11 cellular contexts compared by ENCODE assay signal in genomic region chr1:66954208-66954607, GRCh38. TPM values are rescaled to one million over a fixed set of nuclear protein-coding genes. Genes with fewer than 3 reads are reported as not detected.
DNase-seq lines count a peak whose midpoint lies in the region; ATAC-seq, FAIRE-seq and TF ChIP-seq lines count a peak whose summit lies in the region.
"Had no signal": no experiment of that assay in that cellular context is flagged by ENCODE, and none has a peak within 500 bp of the region (broad histone marks: within the 10 kb centered on the region; RNA-seq: fewer than 3 reads in every experiment).

No MANE protein-coding gene starts in this region.

- no peak for TF ChIP-seq CTCF in endothelial cell of umbilical vein (IDR thresholded peaks at IDR 0.05; ENCODE audit: extremely low read depth in 1 of 2, insufficient read depth in 1 of 2, low read depth in 1 of 2, low read length in 2 of 2)
- TF ChIP-seq CTCF in dorsolateral prefrontal cortex (IDR thresholded peaks at IDR 0.05 in 54 of 56, conservative IDR thresholded peaks at IDR 0.05 in 2 of 56; ENCODE audit: low read depth in 1 of 56, partially characterized antibody in 56 of 56) = no peak

- TF ChIP-seq POLR2A in endothelial cell of umbilical vein (IDR thresholded peaks at IDR 0.05; ENCODE audit: low read depth, low read length) = no peak

- no peaks in the 10 kb centered on the region for H3K9me3 ChIP-seq in endothelial cell of umbilical vein (replicated peaks; ENCODE audit: control insufficient read depth, insufficient read depth, low read length)
- H3K9me3 ChIP-seq: left lung had no signal

- no peaks in the 10 kb centered on the region for H3K9me1 ChIP-seq in endothelial cell of umbilical vein (replicated peaks; ENCODE audit: control insufficient read depth, extremely low read depth, insufficient read depth, low read length)

- ATAC-seq in GM18868 (IDR thresholded peaks at IDR 0.05; ENCODE audit: unreplicated experiment) = peak; percentile 46
- ATAC-seq in GM21526 (IDR thresholded peaks at IDR 0.05; ENCODE audit: low FRiP score, unreplicated experiment) = peak; percentile 48
- peak; percentile 82 for ATAC-seq in HG03108 (IDR thresholded peaks at IDR 0.05; ENCODE audit: unreplicated experiment)
- ATAC-seq: left lung, PC-3 had no signal

- dilution Hi-C loops in endothelial cell of umbilical vein (cut with MboI; ENCODE audit: extremely low pct_ligation_motif_present, low sequenced_read_pairs) = no loop called here

- no peak overlapping the region for H2AFZ ChIP-seq in endothelial cell of umbilical vein (ENCODE audit: low read depth, low read length)

- peaks cover 57% of the 10 kb centered on the region for H3K79me2 ChIP-seq in endothelial cell of umbilical vein (ENCODE audit: control insufficient read depth, insufficient read depth, low read length)

- no peak overlapping the region for H3K4me2 ChIP-seq in endothelial cell of umbilical vein (ENCODE audit: insufficient read depth, low read length)

- H3K9ac ChIP-seq in endothelial cell of umbilical vein (replicated peaks; ENCODE audit: extremely low read depth, insufficient read depth, low read length) = no peak overlapping the region

- peaks cover 3 to 16% of the 10 kb centered on the region in 2 experiments for H3K36me3 ChIP-seq in endothelial cell of umbilical vein (ENCODE audit: control insufficient read depth in 2 of 2, extremely low read depth in 1 of 2, insufficient read depth in 2 of 2, low read length in 2 of 2)

- POLR2A ChIA-PET in endothelial cell of umbilical vein (lab: Charles Lee) = no interaction called here

- no TSS peak for BruUV-seq in endothelial cell of umbilical vein (replicated peaks; lab: Mats Ljungman, UMichigan)

- H3K27ac ChIP-seq in endothelial cell of umbilical vein (ENCODE audit: insufficient read depth, low read depth, low read length) (peak overlapping the region; percentile 27), dorsolateral prefrontal cortex (no peak overlapping the region)
- H3K27ac ChIP-seq: left lung, WERI-Rb-1 had no signal

- H4K20me1 ChIP-seq in endothelial cell of umbilical vein (replicated peaks; ENCODE audit: control insufficient read depth, extremely low read depth, insufficient read depth, low read length) = peaks cover 10% of the 10 kb centered on the region

- CTCF ChIA-PET in endothelial cell of umbilical vein (lab: Charles Lee) = interaction anchor here (1.7 kb wide), 1 partner anchor 10 kb away, joined by 5 read pairs; no protein-coding TSS in a partner anchor

- H3K27me3 ChIP-seq in endothelial cell of umbilical vein (ENCODE audit: control insufficient read depth in 2 of 2, insufficient read depth in 2 of 2, low read length in 2 of 2) = no peaks in the 10 kb centered on the region
- H3K27me3 ChIP-seq in dorsolateral prefrontal cortex = no peaks in the 10 kb centered on the region
- H3K27me3 ChIP-seq: left lung had no signal

- peaks cover 12% of the 10 kb centered on the region for H3K4me1 ChIP-seq in endothelial cell of umbilical vein (ENCODE audit: control insufficient read depth, extremely low read depth, insufficient read depth, low read length)
- H3K4me1 ChIP-seq: left lung had no signal

- intact Hi-C loops in endothelial cell of umbilical vein (cut with micrococcal nuclease) = loop anchor here (2.0 kb wide), 1 partner anchor 23 kb away; no protein-coding TSS in a partner anchor
- intact Hi-C loops in dorsolateral prefrontal cortex (cut with DNase I) = no loop called here

- no peak for FAIRE-seq in endothelial cell of umbilical vein (lab: Jason Lieb, UNC)

- DNase-seq in endothelial cell of umbilical vein (ENCODE audit: low read depth, low spot score) (no peak), dorsolateral prefrontal cortex (no peak), GM19238 (ENCODE audit: insufficient read length, low spot score) (no peak)
- DNase-seq in activated CD4-positive, alpha-beta T cell treated with anti-CD3 and anti-CD28 coated beads for 4 hours = no peak
- DNase-seq: left lung, NCI-H1092 treated with DMSO at 0.1 percent for 48 hours, PC-3, WERI-Rb-1 had no signal

- H3K4me3 ChIP-seq in endothelial cell of umbilical vein (replicated peaks in 1 of 3; ENCODE audit: insufficient read depth in 1 of 3, low read depth in 1 of 3, low read length in 3 of 3) = no peak overlapping the region
- H3K4me3 ChIP-seq in dorsolateral prefrontal cortex = no peak overlapping the region
- H3K4me3 ChIP-seq: left lung had no signal

TF ChIP-seq in endothelial cell of umbilical vein, 7 proteins besides CTCF, POLR2A, EP300 and RAD21:
- no peak for TF ChIP-seq EZH2 (IDR thresholded peaks at IDR 0.05; ENCODE audit: borderline replicate concordance, low read depth, low read length, severe bottlenecking)
- TF ChIP-seq MAX (IDR thresholded peaks at IDR 0.05; ENCODE audit: insufficient read depth, insufficient read length) = no peak
- TF ChIP-seq FOS (IDR thresholded peaks at IDR 0.05; ENCODE audit: borderline replicate concordance, insufficient read depth, low read length) = no peak
- no peak for TF ChIP-seq POLR2AphosphoS5 (IDR thresholded peaks at IDR 0.05; ENCODE audit: insufficient read depth, low read depth, low read length)
- TF ChIP-seq JUN (IDR thresholded peaks at IDR 0.05; ENCODE audit: borderline replicate concordance, insufficient read depth, insufficient read length, low read depth) = no peak
- TF ChIP-seq GATA2 (IDR thresholded peaks at IDR 0.05; ENCODE audit: insufficient read depth, insufficient read length, low read depth, low read length) = no peak
- no peak for TF ChIP-seq MYC (IDR thresholded peaks at IDR 0.05; ENCODE audit: low read depth, low read length)

RNA-seq across cellular contexts. Expression of gene MIER1, which starts 29.4 kb away (rescaled TPM):
- total RNA-seq in endothelial cell of umbilical vein = 36.8 and 38.5 TPM in 2 replicates
- 5.5 and 7.3 TPM in 2 replicates for polyA plus RNA-seq in endothelial cell of umbilical vein
- 8.9 and 10.0 TPM in 2 replicates for polyA plus RNA-seq in endothelial cell of umbilical vein (2011; cell fraction: cytosol; rRNA removed)
- 15.3 and 21.9 TPM in 2 replicates for polyA plus RNA-seq in endothelial cell of umbilical vein (2011; cell fraction: nucleus; rRNA removed)
- polyA plus RNA-seq in endothelial cell of umbilical vein (2012) = 19.8 and 25.9 TPM in 2 replicates
- polyA minus RNA-seq in endothelial cell of umbilical vein = 23.9 and 24.9 TPM in 2 replicates
- polyA minus RNA-seq in endothelial cell of umbilical vein (2011; cell fraction: cytosol; rRNA and poly(A)+ RNA removed) = 23.9 TPM
- polyA minus RNA-seq in endothelial cell of umbilical vein (2011; cell fraction: nucleus; rRNA and poly(A)+ RNA removed) = 64.4 and 88.3 TPM in 2 replicates
- 10 to 100 TPM; 25.1 to 40.5 (median 32.1) TPM for total RNA-seq in dorsolateral prefrontal cortex

RNA-seq across cellular contexts. Expression of gene DNAI4, which starts 29.6 kb away (rescaled TPM):
- 3.3 and 4.8 TPM in 2 replicates for total RNA-seq in endothelial cell of umbilical vein
- 0.46 and 0.51 TPM in 2 replicates for polyA plus RNA-seq in endothelial cell of umbilical vein
- 0.71 and 0.86 TPM in 2 replicates for polyA plus RNA-seq in endothelial cell of umbilical vein (2011; cell fraction: cytosol; rRNA removed)
- 0.62 and 1.7 TPM in 2 replicates for polyA plus RNA-seq in endothelial cell of umbilical vein (2011; cell fraction: nucleus; rRNA removed)
- 0.38 and 5.2 TPM in 2 replicates for polyA plus RNA-seq in endothelial cell of umbilical vein (2012)
- 0.73 and 0.85 TPM in 2 replicates for polyA minus RNA-seq in endothelial cell of umbilical vein
- polyA minus RNA-seq in endothelial cell of umbilical vein (2011; cell fraction: cytosol; rRNA and poly(A)+ RNA removed) = not detected
- 1.4 and 1.7 TPM in 2 replicates for polyA minus RNA-seq in endothelial cell of umbilical vein (2011; cell fraction: nucleus; rRNA and poly(A)+ RNA removed)
- total RNA-seq in dorsolateral prefrontal cortex = 10 to 100 TPM; 17.6 to 69.1 (median 35.3) TPM
